ENCODE assay signal across 8 cellular contexts in the genomic region with DNA sequence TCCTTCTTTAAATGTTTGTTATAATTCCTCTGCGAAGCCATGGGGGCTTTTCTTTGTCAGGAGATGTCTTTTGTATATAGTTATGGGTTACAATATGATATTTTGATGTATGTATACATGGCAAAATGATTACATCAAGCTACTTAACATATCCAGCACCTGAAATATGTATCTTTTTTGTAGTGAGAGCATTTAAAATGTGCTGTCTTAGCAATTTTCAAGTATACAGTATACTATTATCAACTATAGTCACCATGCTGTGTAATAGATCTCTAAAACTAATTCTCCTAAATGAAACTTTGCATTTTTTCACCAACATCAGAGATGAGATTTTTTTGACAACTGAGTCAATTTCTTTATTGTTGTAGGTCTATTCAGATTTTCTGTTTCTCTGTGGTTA.
"Had no signal": no experiment of that assay in that cellular context is flagged by ENCODE, and none has a peak within 500 bp of the region (broad histone marks: within the 10 kb centered on the region; RNA-seq: fewer than 3 reads in every experiment).

No MANE protein-coding gene starts in this region.

- H3K4me3 ChIP-seq: GM12878 had no signal

- DNase-seq: GDM1, GF-D8 had no signal

- ATAC-seq: GM12878 had no signal

- FAIRE-seq: G401.6, GM12878, GM12891, GM12892, GM18507, GM19239 had no signal
